Comparison of ENCODE assay signal across 32 cellular contexts in genomic region chr17:78069695-78070094, GRCh38.
"Had no signal": no experiment of that assay in that cellular context is flagged by ENCODE, and none has a peak within 500 bp of the region (broad histone marks: within the 10 kb centered on the region; RNA-seq: fewer than 3 reads in every experiment).

No MANE protein-coding gene starts in this region.

- H3K9me3 ChIP-seq: ascending aorta, breast epithelium, colonic mucosa, esophagus muscularis mucosa, gastrocnemius medialis had no signal

- H3K27ac ChIP-seq: ascending aorta, breast epithelium, cardiac muscle cell, colonic mucosa, esophagus muscularis mucosa, foreskin keratinocyte, WERI-Rb-1 had no signal

- H3K9me3 Mint-ChIP-seq: activated B cell treated with CpG ODN at 0.5 μM for 24 hours; activated CD8-positive, alpha-beta T cell treated with anti-CD3 and anti-CD28 coated beads for 36 hours; activated naive CD4-positive, alpha-beta T cell treated with anti-CD3 and anti-CD28 coated beads, Interleukin-2, amount 10 ng/mL, durations not matched to agents 7 days and 5 days; activated naive CD4-positive, alpha-beta T cell treated with anti-CD3 and anti-CD28 coated beads, Interleukin-2, amount 50 U/mL, for 72 hours; activated naive CD8-positive, alpha-beta T cell treated with anti-CD3 and anti-CD28 coated beads, Interleukin-2, amount 10 ng/mL, durations not matched to agents 7 days and 5 days; activated T-cell treated with anti-CD3 and anti-CD28 coated beads, Interleukin-2, amount 50 U/mL, for 72 hours; brain; effector memory CD8-positive, alpha-beta T cell; T-helper 2 cell treated with Interferon-gamma antibody and Interleukin-4, amounts not matched to agents 5 μg/mL and 100 μg/mL, for 36 hours had no signal

- H3K27me3 ChIP-seq: ascending aorta, breast epithelium, cardiac muscle cell, colonic mucosa, esophagus muscularis mucosa, foreskin keratinocyte, gastrocnemius medialis had no signal

- H3K27me3 Mint-ChIP-seq: activated B cell treated with CpG ODN at 0.5 μM for 24 hours; activated CD8-positive, alpha-beta T cell treated with anti-CD3 and anti-CD28 coated beads for 36 hours; activated naive CD4-positive, alpha-beta T cell treated with anti-CD3 and anti-CD28 coated beads, Interleukin-2, amount 10 ng/mL, durations not matched to agents 7 days and 5 days; activated naive CD8-positive, alpha-beta T cell treated with anti-CD3 and anti-CD28 coated beads, Interleukin-2, amount 10 ng/mL, durations not matched to agents 7 days and 5 days; brain; effector memory CD8-positive, alpha-beta T cell; T-helper 17 cell had no signal

- H3K4me1 ChIP-seq: ascending aorta, breast epithelium, colonic mucosa, foreskin keratinocyte had no signal

- H3K4me1 Mint-ChIP-seq: activated B cell treated with CpG ODN at 0.5 μM for 24 hours; activated naive CD4-positive, alpha-beta T cell treated with anti-CD3 and anti-CD28 coated beads, Interleukin-2, amount 10 ng/mL, durations not matched to agents 7 days and 5 days; activated naive CD8-positive, alpha-beta T cell treated with anti-CD3 and anti-CD28 coated beads, Interleukin-2, amount 10 ng/mL, durations not matched to agents 7 days and 5 days; T-helper 17 cell had no signal

- H3K27ac Mint-ChIP-seq: activated B cell treated with CpG ODN at 0.5 μM for 24 hours; activated CD8-positive, alpha-beta T cell treated with anti-CD3 and anti-CD28 coated beads for 36 hours; activated naive CD4-positive, alpha-beta T cell treated with anti-CD3 and anti-CD28 coated beads, Interleukin-2, amount 10 ng/mL, durations not matched to agents 7 days and 5 days; activated naive CD8-positive, alpha-beta T cell treated with anti-CD3 and anti-CD28 coated beads, Interleukin-2, amount 10 ng/mL, durations not matched to agents 7 days and 5 days; T-helper 2 cell treated with Interferon-gamma antibody and Interleukin-4, amounts not matched to agents 5 μg/mL and 100 μg/mL, for 36 hours had no signal

- H3K4me3 Mint-ChIP-seq: activated B cell treated with CpG ODN at 0.5 μM for 24 hours; activated CD8-positive, alpha-beta T cell treated with anti-CD3 and anti-CD28 coated beads for 36 hours; activated naive CD4-positive, alpha-beta T cell treated with anti-CD3 and anti-CD28 coated beads, Interleukin-2, amount 10 ng/mL, durations not matched to agents 7 days and 5 days; activated naive CD8-positive, alpha-beta T cell treated with anti-CD3 and anti-CD28 coated beads, Interleukin-2, amount 10 ng/mL, durations not matched to agents 7 days and 5 days; activated T-cell treated with anti-CD3 and anti-CD28 coated beads, Interleukin-2, amount 50 U/mL, for 72 hours; brain; effector memory CD8-positive, alpha-beta T cell; T-helper 17 cell; T-helper 2 cell treated with Interferon-gamma antibody and Interleukin-4, amounts not matched to agents 5 μg/mL and 100 μg/mL, for 36 hours had no signal

- ATAC-seq: activated CD4-positive, CD25-positive, alpha-beta regulatory T cell treated with anti-CD3 and anti-CD28 coated beads, Interleukin-2, amount 50 U/mL, for 24 hours; activated CD8-positive, alpha-beta T cell treated with anti-CD3 and anti-CD28 coated beads for 36 hours; activated naive CD4-positive, alpha-beta T cell treated with anti-CD3 and anti-CD28 coated beads, Interleukin-2, amount 50 U/mL, for 72 hours; activated T-cell treated with anti-CD3 and anti-CD28 coated beads, Interleukin-2, amount 50 U/mL, for 72 hours; effector memory CD8-positive, alpha-beta T cell; foreskin keratinocyte; gastrocnemius medialis; T-helper 17 cell had no signal

- H3K4me3 ChIP-seq: ascending aorta, breast epithelium, cardiac muscle cell, colonic mucosa, esophagus muscularis mucosa, gastrocnemius medialis had no signal

- H3K36me3 ChIP-seq: colonic mucosa had no signal

- H3K36me3 Mint-ChIP-seq: activated naive CD4-positive, alpha-beta T cell treated with anti-CD3 and anti-CD28 coated beads, Interleukin-2, amount 50 U/mL, for 72 hours had no signal

- DNase-seq: activated B cell treated with CpG ODN at 0.5 μM for 24 hours; activated CD4-positive, alpha-beta T cell treated with anti-CD3 and anti-CD28 coated beads for 48 hours; activated CD4-positive, alpha-beta T cell treated with anti-CD3 and anti-CD28 coated beads, Interleukin-2, amount 50 U/mL, for 1 hour; activated CD4-positive, alpha-beta T cell treated with anti-CD3 and anti-CD28 coated beads, Interleukin-2, amount 50 U/mL, for 48 hours; activated CD8-positive, alpha-beta memory T cell treated with anti-CD3 and anti-CD28 coated beads for 24 hours; activated CD8-positive, alpha-beta T cell treated with anti-CD3 and anti-CD28 coated beads for 36 hours; activated gamma-delta T cell; activated naive CD4-positive, alpha-beta T cell; activated naive CD4-positive, alpha-beta T cell treated with anti-CD3 and anti-CD28 coated beads, Interleukin-2, amount 10 ng/mL, durations not matched to agents 7 days and 5 days; activated naive CD8-positive, alpha-beta T cell treated with anti-CD3 and anti-CD28 coated beads, Interleukin-2, amount 10 ng/mL, durations not matched to agents 7 days and 5 days; activated T-cell treated with anti-CD3 and anti-CD28 coated beads, Interleukin-2, amount 50 U/mL, for 72 hours; central memory CD4-positive, alpha-beta T cell; cerebellar nuclear complex; colonic mucosa; effector CD4-positive, alpha-beta T cell; effector memory CD8-positive, alpha-beta T cell; erythroblast; foreskin keratinocyte; gastrocnemius medialis; glutamatergic neuron; T-helper 1 cell; T-helper 17 cell; T1000; WERI-Rb-1 had no signal
